In genomic region chr10:10773109-10773508, GRCh38 we compare ENCODE assay signal across 30 cellular contexts.
"Had no signal": no experiment of that assay in that cellular context is flagged by ENCODE, and none has a peak within 500 bp of the region (broad histone marks: within the 10 kb centered on the region; RNA-seq: fewer than 3 reads in every experiment).

No MANE protein-coding gene starts in this region.

- H3K27ac ChIP-seq: adrenal gland, body of pancreas, breast epithelium, Peyer's patch, VCaP had no signal

- H3K36me3 ChIP-seq: adrenal gland, breast epithelium, Peyer's patch had no signal

- H3K27me3 ChIP-seq: adrenal gland, body of pancreas, breast epithelium, Peyer's patch had no signal

- H3K4me3 ChIP-seq: adrenal gland, body of pancreas, breast epithelium, Peyer's patch had no signal

- H3K9me3 ChIP-seq: adrenal gland, body of pancreas, breast epithelium, Peyer's patch had no signal

- H3K4me1 ChIP-seq: adrenal gland, body of pancreas, breast epithelium, Peyer's patch had no signal

- DNase-seq: activated B cell treated with CpG ODN at 0.5 μM for 24 hours; activated CD4-positive, alpha-beta memory T cell treated with anti-CD3 and anti-CD28 coated beads, Interleukin-2, amount 10 ng/mL, durations not matched to agents 7 days and 5 days; activated CD4-positive, alpha-beta T cell treated with anti-CD3 and anti-CD28 coated beads for 4 hours; activated CD4-positive, CD25-positive, alpha-beta regulatory T cell treated with anti-CD3 and anti-CD28 coated beads, Interleukin-2, amount 50 U/mL, for 72 hours; activated gamma-delta T cell treated with Interleukin-2 at 50 U/mL for 16 hours; activated naive CD4-positive, alpha-beta T cell treated with anti-CD3 and anti-CD28 coated beads for 36 hours; activated T-cell treated with anti-CD3 and anti-CD28 coated beads, Interleukin-2, amount 50 U/mL, for 24 hours; adrenal gland; body of pancreas; KG1; NCI-H1048; NCI-H1105 treated with DMSO at 0.1 percent for 48 hours; NCI-H1436; NCI-H1694; NCI-H1930; NCI-H2081 treated with DMSO at 0.1 percent for 48 hours; NCI-H226; NCI-H446 treated with DMSO at 0.1 percent for 48 hours; NCI-H69; NCI-H82; PC-3; Peyer's patch; RPMI8226; SIG-M5; SW 1271; T-helper 1 cell; T-helper 2 cell; T-helper 9 cell had no signal
